8 cellular contexts compared by ENCODE assay signal in the genomic region with DNA sequence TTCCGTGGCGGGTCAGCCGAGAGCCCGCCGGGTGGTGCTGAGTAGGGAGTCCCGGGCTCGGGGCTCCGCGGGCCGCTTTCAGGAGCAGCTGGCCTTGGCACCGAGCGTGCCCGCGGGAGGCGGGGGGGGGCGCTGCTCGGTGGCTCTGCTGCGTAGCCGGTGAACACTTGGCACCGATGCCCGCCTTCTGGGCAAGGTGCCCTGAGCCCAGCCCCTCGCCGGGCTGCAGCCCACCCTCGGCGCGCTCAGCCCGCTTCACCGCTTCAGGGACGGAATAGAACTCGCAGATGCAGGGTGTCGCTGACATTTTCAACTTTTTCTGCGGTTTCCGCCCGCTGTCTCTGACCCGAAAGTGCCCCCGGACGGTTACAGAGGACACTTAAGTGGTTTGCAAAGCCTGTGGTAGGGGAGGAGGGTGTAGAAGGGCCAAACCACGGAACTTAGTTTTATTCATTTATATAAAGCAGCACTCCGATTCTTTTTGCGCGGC. TPM values are rescaled to one million over a fixed set of nuclear protein-coding genes. Genes with fewer than 3 reads are reported as not detected.
A peak's percentile ranks its signal among the peaks of the same experiment; 100 is the strongest.
DNase-seq lines count a peak whose midpoint lies in the region; ATAC-seq and TF ChIP-seq lines count a peak whose summit lies in the region.

No MANE protein-coding gene starts in this region.

- no peaks in the 10 kb centered on the region for H3K9me3 ChIP-seq in SK-N-SH

- H2AFZ ChIP-seq in SK-N-SH (ENCODE audit: low read depth): peak overlapping the region; percentile 93

- no peaks in the 10 kb centered on the region for H3K79me2 ChIP-seq in SK-N-SH (ENCODE audit: insufficient read depth)

- no peak overlapping the region for H3K9ac ChIP-seq in SK-N-SH

- H3K27me3 ChIP-seq in SK-N-SH (ENCODE audit: insufficient read depth) (peaks cover 21% of the 10 kb centered on the region), brain microvascular endothelial cell (replicated peaks) (no peaks in the 10 kb centered on the region), layer of hippocampus (ENCODE audit: control insufficient read depth, insufficient read depth, low read length) (no peaks in the 10 kb centered on the region)

- peak overlapping the region; percentile 37 for H3K4me3 ChIP-seq in AG09309 (ENCODE audit: control insufficient read depth, low read depth, low read length)
- peak overlapping the region; percentile 59 to 66 for H3K4me3 ChIP-seq in SK-N-SH (ENCODE audit: low read depth in 2 of 2, low read length in 1 of 2)
- H3K4me3 ChIP-seq in brain microvascular endothelial cell (ENCODE audit: low read depth, low read length): peak overlapping the region; percentile 55

- H4K20me1 ChIP-seq in SK-N-SH (ENCODE audit: insufficient read depth): no peaks in the 10 kb centered on the region

- TF ChIP-seq CTCF in AG09309 (IDR thresholded peaks at IDR 0.05; ENCODE audit: control insufficient read depth, insufficient read depth, low read depth, low read length, missing control alignments) (no peak), SK-N-SH (IDR thresholded peaks at IDR 0.05) (no peak), brain microvascular endothelial cell (IDR thresholded peaks at IDR 0.05; ENCODE audit: low read depth, low read length, missing control alignments) (no peak)

- peaks cover 0 to 10% of the 10 kb centered on the region in 2 experiments; a peak in 2 of 4 replicates for H3K4me1 ChIP-seq in SK-N-SH (ENCODE audit: control insufficient read depth in 1 of 2, insufficient read depth in 2 of 2, low read depth in 1 of 2, low read length in 1 of 2)

- H3K36me3 ChIP-seq in SK-N-SH (replicated peaks in 1 of 2; ENCODE audit: control insufficient read depth in 1 of 2, insufficient read depth in 2 of 2, low read length in 1 of 2) (no peaks in the 10 kb centered on the region), brain microvascular endothelial cell (replicated peaks) (no peaks in the 10 kb centered on the region)

- H3K9me2 ChIP-seq in SK-N-SH: no peaks in the 10 kb centered on the region

- CTCF ChIA-PET in SK-N-SH (lab: Yijun Ruan, JAX): interaction anchor here (0.7 to 3.5 kb wide), 9 partner anchors 9 to 299 kb away, joined by 3 to 18 read pairs (median 4); no protein-coding TSS in a partner anchor

- H3F3A ChIP-seq in SK-N-SH (replicated peaks; ENCODE audit: insufficient read depth): no peaks in the 10 kb centered on the region

- 2% methylated on average over 18 of the region's 41 CpGs for WGBS in SK-N-SH (ENCODE audit: low lambda C conversion rate)

- peak overlapping the region; percentile 78 for H3K4me2 ChIP-seq in SK-N-SH

- in situ Hi-C loops in brain microvascular endothelial cell (cut with HindIII; ENCODE audit: low pct_ligation_motif_present, low sequenced_read_pairs): no loop called here

- ATAC-seq in GM18868 (IDR thresholded peaks at IDR 0.05; ENCODE audit: unreplicated experiment) (peak; percentile 47), HG03095 (IDR thresholded peaks at IDR 0.05; ENCODE audit: unreplicated experiment) (peak; percentile 57)

- no peak for DNase-seq in AG09309 (ENCODE audit: low read depth)
- DNase-seq in SK-N-SH: no peak
- DNase-seq in brain microvascular endothelial cell: peak; percentile 28
- peak; percentile 58 for DNase-seq in stimulated activated CD4-positive, alpha-beta T cell treated with anti-CD3 and anti-CD28 coated beads, Interleukin-4, amount 100 ng/mL, for 24 hours
- no peak for DNase-seq in SW480 (ENCODE audit: low spot score)

- POLR2A ChIA-PET in SK-N-SH (lab: Yijun Ruan, JAX): no interaction called here

- H3K27ac ChIP-seq in SK-N-SH (ENCODE audit: low read depth in 2 of 2, low read length in 1 of 2) (no peak overlapping the region), brain microvascular endothelial cell (peak overlapping the region; percentile 39), layer of hippocampus (ENCODE audit: low read depth, low read length) (peak overlapping the region; percentile 46)

- TF ChIP-seq EP300 in SK-N-SH (IDR thresholded peaks at IDR 0.05; ENCODE audit: borderline replicate concordance in 1 of 2, low read depth in 1 of 2, low read length in 1 of 2): no peak

- TF ChIP-seq RAD21 in SK-N-SH (IDR thresholded peaks at IDR 0.05; ENCODE audit: low read length): no peak

TF ChIP-seq in SK-N-SH, 30 proteins besides CTCF, POLR2A, EP300 and RAD21:
- TF ChIP-seq, protein P1, sequence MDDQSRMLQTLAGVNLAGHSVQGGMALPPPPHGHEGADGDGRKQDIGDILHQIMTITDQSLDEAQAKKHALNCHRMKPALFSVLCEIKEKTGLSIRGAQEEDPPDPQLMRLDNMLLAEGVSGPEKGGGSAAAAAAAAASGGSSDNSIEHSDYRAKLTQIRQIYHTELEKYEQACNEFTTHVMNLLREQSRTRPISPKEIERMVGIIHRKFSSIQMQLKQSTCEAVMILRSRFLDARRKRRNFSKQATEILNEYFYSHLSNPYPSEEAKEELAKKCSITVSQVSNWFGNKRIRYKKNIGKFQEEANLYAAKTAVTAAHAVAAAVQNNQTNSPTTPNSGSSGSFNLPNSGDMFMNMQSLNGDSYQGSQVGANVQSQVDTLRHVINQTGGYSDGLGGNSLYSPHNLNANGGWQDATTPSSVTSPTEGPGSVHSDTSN (IDR thresholded peaks at IDR 0.05): no peak

RNA-seq across cellular contexts. Expression of a gene that starts 0.7 kb away (rescaled TPM):
- 0.02 TPM in 1 of 2 replicates, not detected in the other for polyA plus RNA-seq in SK-N-SH (2012; rRNA removed)
- polyA plus RNA-seq in SK-N-SH (2012; cell fraction: cytosol; rRNA removed): 0.01 and 0.04 TPM in 2 replicates
- polyA plus RNA-seq in SK-N-SH (2012; cell fraction: nucleus; rRNA removed): 0.01 TPM in 2 replicates

Comparison
In these comparisons a context has a peak if more than half of its experiments do, and no peak if none do; other contexts are left out.
1. DNase-seq: peak in brain microvascular endothelial cell (single experiment) and stimulated activated CD4-positive, alpha-beta T cell treated with anti-CD3 and anti-CD28 coated beads, Interleukin-4, amount 100 ng/mL, for 24 hours (single experiment); none in AG09309 (single experiment), SK-N-SH (single experiment) and SW480 (single experiment).
2. H3K27ac ChIP-seq: peak in brain microvascular endothelial cell (single experiment) and layer of hippocampus (single experiment); none in SK-N-SH (0 of 2).
3. Peak in every context shown above with its lines, with median percentiles within 50 percentile points of each other: H3K4me3 ChIP-seq.